ENCODE assay signal across 14 cellular contexts in genomic region chr7:66145404-66145843, GRCh38. TPM values are rescaled to one million over a fixed set of nuclear protein-coding genes. Genes with fewer than 3 reads are reported as not detected.
DNase-seq lines count a peak whose midpoint lies in the region; ATAC-seq and TF ChIP-seq lines count a peak whose summit lies in the region.
"Had no signal": no experiment of that assay in that cellular context is flagged by ENCODE, and none has a peak within 500 bp of the region (broad histone marks: within the 10 kb centered on the region; RNA-seq: fewer than 3 reads in every experiment).

No MANE protein-coding gene starts in this region.

- no peaks in the 10 kb centered on the region for H4K20me1 ChIP-seq in MM.1S (ENCODE audit: insufficient read depth, low read length)

- peak overlapping the region in 1 of 10 donors; percentile 20 for H3K27ac Mint-ChIP-seq in naive thymus-derived CD8-positive, alpha-beta T cell

- DNase-seq in GM03348 (ENCODE audit: low spot score) (peak; percentile 48), adrenal gland (peak in 4 of 7 donors; percentile 28 to 72 (median 41)), left cardiac atrium (peak; percentile 69), sigmoid colon (peak; percentile 91), islet precursor cell (no peak), DMS53 treated with DMSO at 0.1 percent for 48 hours (lab: John Stamatoyannopoulos, UW; ENCODE audit: unreplicated experiment) (no peak), MM.1S (no peak)
- no peak for DNase-seq in naive thymus-derived CD8-positive, alpha-beta T cell
- DNase-seq: activated CD4-positive, alpha-beta T cell treated with anti-CD3 and anti-CD28 coated beads for 1 hour; CD4-positive, CD25-positive, alpha-beta regulatory T cell; cortex of kidney; MV-4-11; NCI-H526 had no signal

- TF ChIP-seq EP300 in sigmoid colon (IDR thresholded peaks at IDR 0.05), result no peak

- TF ChIP-seq POLR2A in adrenal gland (IDR thresholded peaks at IDR 0.05) (no peak), sigmoid colon (IDR thresholded peaks at IDR 0.05) (no peak)

- no peak overlapping the region for H3K4me3 Mint-ChIP-seq in naive thymus-derived CD8-positive, alpha-beta T cell
- H3K4me3 Mint-ChIP-seq: CD4-positive, CD25-positive, alpha-beta regulatory T cell had no signal

- H3K36me3 ChIP-seq in adrenal gland (replicated peaks in 1 of 2), result peaks cover 0 to 24% of the 10 kb centered on the region in 2 donors
- H3K36me3 ChIP-seq in sigmoid colon, result peaks cover 0 to 38% (median 16%) of the 10 kb centered on the region in 4 donors
- H3K36me3 ChIP-seq in MM.1S (replicated peaks; ENCODE audit: insufficient read depth, low read length), result peaks cover 18% of the 10 kb centered on the region

- H3K4me1 Mint-ChIP-seq in naive thymus-derived CD8-positive, alpha-beta T cell, result peaks cover 22 to 33% (median 28%) of the 10 kb centered on the region in 4 donors

- POLR2A ChIA-PET in naive thymus-derived CD8-positive, alpha-beta T cell (lab: Charles Lee), result no interaction called here

- peak overlapping the region in 1 of 5 donors; percentile 6 for H3K27ac ChIP-seq in adrenal gland
- peak overlapping the region; percentile 37 to 64 (median 58) for H3K27ac ChIP-seq in sigmoid colon
- H3K27ac ChIP-seq in MM.1S (ENCODE audit: low read length), result no peak overlapping the region
- H3K27ac ChIP-seq: SJSA1 had no signal

- no peak overlapping the region for H3K9ac ChIP-seq in MM.1S (ENCODE audit: low read length)

- H3K27me3 ChIP-seq in adrenal gland (no peaks in the 10 kb centered on the region), sigmoid colon (no peaks in the 10 kb centered on the region), MM.1S (replicated peaks; ENCODE audit: insufficient read depth, low read length) (no peaks in the 10 kb centered on the region)
- H3K27me3 ChIP-seq: SJSA1 had no signal

- peak; percentile 81 to 86 for ATAC-seq in left cardiac atrium
- ATAC-seq in naive thymus-derived CD8-positive, alpha-beta T cell, result no peak

- peaks cover 71% of the 10 kb centered on the region for H3K79me2 ChIP-seq in MM.1S (ENCODE audit: low read length)

- intact Hi-C loops in adrenal gland (cut with DNase I) (loop anchor here in 1 of 2 donors (10.0 kb wide), 1 partner anchor 59 kb away; the partner anchor contains the start of gene TPST1), left cardiac atrium (cut with DNase I) (loop anchor here in 1 of 2 donors (10.0 kb wide), 1 partner anchor 349 kb away; no protein-coding TSS in a partner anchor), sigmoid colon (cut with DNase I) (loop anchor here (5.0 kb wide), 1 partner anchor 347 kb away; no protein-coding TSS in a partner anchor)

- no peak overlapping the region for H3K4me2 ChIP-seq in MM.1S (ENCODE audit: low read depth, low read length)

- H3K9me3 Mint-ChIP-seq in naive thymus-derived CD8-positive, alpha-beta T cell, result no peaks in the 10 kb centered on the region

- TF ChIP-seq CTCF in adrenal gland (IDR thresholded peaks at IDR 0.05) (no peak), sigmoid colon (IDR thresholded peaks at IDR 0.05) (no peak), MM.1S (IDR thresholded peaks at IDR 0.05; ENCODE audit: low read length) (no peak)

- peaks cover 11 to 47% of the 10 kb centered on the region in 2 donors for H3K4me1 ChIP-seq in adrenal gland (replicated peaks in 1 of 2)
- H3K4me1 ChIP-seq in sigmoid colon, result peaks cover 0 to 25% (median 17%) of the 10 kb centered on the region in 4 donors
- peaks cover 3% of the 10 kb centered on the region for H3K4me1 ChIP-seq in MM.1S (ENCODE audit: low read length)

- H3K4me3 ChIP-seq in adrenal gland (no peak overlapping the region), sigmoid colon (no peak overlapping the region), MM.1S (ENCODE audit: low read length) (no peak overlapping the region)
- H3K4me3 ChIP-seq: SJSA1 had no signal

- no peaks in the 10 kb centered on the region for H3K27me3 Mint-ChIP-seq in naive thymus-derived CD8-positive, alpha-beta T cell
- H3K27me3 Mint-ChIP-seq: CD4-positive, CD25-positive, alpha-beta regulatory T cell had no signal

- no peaks in the 10 kb centered on the region; the same call in 1 of the 2 replicates for H3F3A ChIP-seq in MM.1S (ENCODE audit: insufficient read depth, low read length)

- no peaks in the 10 kb centered on the region for H3K9me2 ChIP-seq in MM.1S (replicated peaks; ENCODE audit: insufficient read depth, low read length)

- H3K9me3 ChIP-seq in adrenal gland (replicated peaks in 1 of 3), result no peaks in the 10 kb centered on the region
- no peaks in the 10 kb centered on the region for H3K9me3 ChIP-seq in sigmoid colon
- no peaks in the 10 kb centered on the region for H3K9me3 ChIP-seq in MM.1S (replicated peaks; ENCODE audit: insufficient read depth, low read length)
- H3K9me3 ChIP-seq: SJSA1 had no signal

- 70 to 84% (median 77%) methylated on average over 8 of the region's 8 CpGs for WGBS in adrenal gland, 4 donors
- 82 to 87% methylated on average over 8 of the region's 8 CpGs for WGBS in sigmoid colon, 2 donors

- H3K36me3 Mint-ChIP-seq in naive thymus-derived CD8-positive, alpha-beta T cell, result peaks cover 9 to 92% (median 17%) of the 10 kb centered on the region in 3 donors

- H2AFZ ChIP-seq in MM.1S (ENCODE audit: low read length), result no peak overlapping the region

RNA-seq across cellular contexts. Expression of gene CRCP, which starts 30.8 kb away (rescaled TPM):
- total RNA-seq in adrenal gland, result 10 to 100 TPM; 28.9 to 53.3 (median 41.4) TPM
- 10 to 100 TPM; 14.5 to 46.7 (median 21.6) TPM for polyA plus RNA-seq in adrenal gland
- total RNA-seq in left cardiac atrium, result 10 to 100 TPM; 25.7 to 27.4 TPM
- 10 to 100 TPM; 24.1 to 48.5 (median 37.1) TPM for total RNA-seq in sigmoid colon
- polyA plus RNA-seq in sigmoid colon, result 10 to 100 TPM; 18.6 to 25.7 (median 24.3) TPM
- total RNA-seq in naive thymus-derived CD8-positive, alpha-beta T cell, result 10 to 100 TPM; 30.7 to 32.9 TPM
- polyA plus RNA-seq in naive thymus-derived CD8-positive, alpha-beta T cell, result 10 to 100 TPM; 29.5 to 37.9 (median 36.1) TPM

RNA-seq across cellular contexts. Expression of gene TPST1, which starts 59.7 kb away (rescaled TPM):
- 10 to 100 TPM; 23.9 to 70.2 (median 32.2) TPM for total RNA-seq in adrenal gland
- 10 to 100 TPM in 1 of 3 donors, 1 to 10 TPM in 2; 6.8 to 22.3 (median 7.5) TPM for polyA plus RNA-seq in adrenal gland
- total RNA-seq in left cardiac atrium, result 10 to 100 TPM in 1 of 2 donors, 1 to 10 TPM in 1; 9.2 to 12.3 TPM
- total RNA-seq in sigmoid colon, result 10 to 100 TPM; 21.0 to 31.3 (median 26.4) TPM
- polyA plus RNA-seq in sigmoid colon, result 1 to 10 TPM in 2 of 3 donors, under 1 TPM in 1; 0.92 to 7.6 (median 3.6) TPM
- total RNA-seq in naive thymus-derived CD8-positive, alpha-beta T cell, result 1 to 10 TPM; 5.6 to 7.8 TPM
- polyA plus RNA-seq in naive thymus-derived CD8-positive, alpha-beta T cell, result 10 to 100 TPM in 1 of 3 donors, 1 to 10 TPM in 2; 6.7 to 13.2 (median 8.3) TPM

Comparison
In these comparisons a context has a peak if more than half of its experiments do, and no peak if none do; other contexts are left out.
1. DNase-seq: peak in GM03348 (single experiment), adrenal gland (4 of 7), left cardiac atrium (single experiment) and sigmoid colon (single experiment); none in islet precursor cell (single experiment), DMS53 treated with DMSO at 0.1 percent for 48 hours (single experiment), naive thymus-derived CD8-positive, alpha-beta T cell (0 of 10) and MM.1S (single experiment).
2. ATAC-seq: peak in left cardiac atrium (2 of 2); none in naive thymus-derived CD8-positive, alpha-beta T cell (0 of 2).